In the genomic region with DNA sequence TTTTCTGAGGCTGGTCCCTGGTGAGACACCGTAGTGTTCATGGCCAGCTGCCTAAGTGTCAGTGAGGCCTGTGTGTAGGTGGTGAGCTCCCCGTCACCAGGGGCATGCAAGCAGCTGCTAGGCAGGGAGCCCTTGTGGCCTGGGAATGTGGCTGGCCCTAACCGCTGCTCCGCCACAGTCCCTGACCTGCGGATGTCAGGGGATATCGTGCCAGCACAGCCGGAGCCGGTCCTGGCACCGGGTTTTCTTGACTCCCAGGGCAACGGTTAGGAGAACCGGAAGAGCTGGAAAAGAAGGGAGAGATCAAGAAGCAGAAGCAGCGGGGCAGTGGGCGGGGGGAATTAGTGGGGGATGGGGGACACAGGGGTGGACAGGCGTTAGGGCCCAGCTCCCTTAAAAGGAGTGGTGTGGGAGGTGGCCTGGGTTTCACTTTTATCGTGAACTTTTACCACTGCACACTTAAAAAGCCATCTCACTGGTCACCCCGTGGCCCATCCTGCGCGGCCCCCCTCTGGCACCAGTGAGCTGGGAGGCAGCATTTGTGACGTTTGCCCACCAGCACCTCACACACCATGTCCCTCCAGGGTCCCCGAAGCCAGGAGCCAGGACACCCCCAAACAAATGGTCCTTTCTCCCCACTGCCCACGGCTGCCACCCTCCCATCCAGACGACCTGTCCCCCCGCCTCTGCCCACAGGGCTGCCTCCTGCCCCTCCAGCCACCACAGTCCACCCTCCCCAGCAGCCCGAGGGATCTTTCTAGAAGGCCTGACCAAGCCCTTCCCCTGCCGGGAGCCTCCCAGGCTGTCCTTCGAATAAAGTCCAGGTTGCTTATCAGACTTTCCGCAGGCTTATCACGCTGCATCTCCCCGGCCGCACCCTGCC, we compare ENCODE assay signal across 1 cellular context.
TF ChIP-seq lines count a peak whose summit lies in the region.

No MANE protein-coding gene starts in this region.

TF ChIP-seq in HepG2, 621 proteins besides CTCF, POLR2A, EP300 and RAD21 (continued from another document and continues in another):
- TF ChIP-seq, protein P1, sequence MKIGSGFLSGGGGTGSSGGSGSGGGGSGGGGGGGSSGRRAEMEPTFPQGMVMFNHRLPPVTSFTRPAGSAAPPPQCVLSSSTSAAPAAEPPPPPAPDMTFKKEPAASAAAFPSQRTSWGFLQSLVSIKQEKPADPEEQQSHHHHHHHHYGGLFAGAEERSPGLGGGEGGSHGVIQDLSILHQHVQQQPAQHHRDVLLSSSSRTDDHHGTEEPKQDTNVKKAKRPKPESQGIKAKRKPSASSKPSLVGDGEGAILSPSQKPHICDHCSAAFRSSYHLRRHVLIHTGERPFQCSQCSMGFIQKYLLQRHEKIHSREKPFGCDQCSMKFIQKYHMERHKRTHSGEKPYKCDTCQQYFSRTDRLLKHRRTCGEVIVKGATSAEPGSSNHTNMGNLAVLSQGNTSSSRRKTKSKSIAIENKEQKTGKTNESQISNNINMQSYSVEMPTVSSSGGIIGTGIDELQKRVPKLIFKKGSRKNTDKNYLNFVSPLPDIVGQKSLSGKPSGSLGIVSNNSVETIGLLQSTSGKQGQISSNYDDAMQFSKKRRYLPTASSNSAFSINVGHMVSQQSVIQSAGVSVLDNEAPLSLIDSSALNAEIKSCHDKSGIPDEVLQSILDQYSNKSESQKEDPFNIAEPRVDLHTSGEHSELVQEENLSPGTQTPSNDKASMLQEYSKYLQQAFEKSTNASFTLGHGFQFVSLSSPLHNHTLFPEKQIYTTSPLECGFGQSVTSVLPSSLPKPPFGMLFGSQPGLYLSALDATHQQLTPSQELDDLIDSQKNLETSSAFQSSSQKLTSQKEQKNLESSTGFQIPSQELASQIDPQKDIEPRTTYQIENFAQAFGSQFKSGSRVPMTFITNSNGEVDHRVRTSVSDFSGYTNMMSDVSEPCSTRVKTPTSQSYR (CRISPR knock-in tag; IDR thresholded peaks at IDR 0.05; ENCODE audit: borderline replicate concordance), result peak; percentile 85
- TF ChIP-seq SP5 (CRISPR knock-in tag; IDR thresholded peaks at IDR 0.05; ENCODE audit: borderline replicate concordance, low read depth) (no peak), MZF1 (CRISPR knock-in tag; IDR thresholded peaks at IDR 0.05; ENCODE audit: borderline replicate concordance) (no peak), SIX4 (CRISPR knock-in tag; IDR thresholded peaks at IDR 0.05) (no peak), ETV6 (CRISPR knock-in tag; conservative IDR thresholded peaks at IDR 0.05) (peak; percentile 59; the same call in 1 of the 2 replicates), STAG1 (CRISPR knock-in tag; IDR thresholded peaks at IDR 0.05) (no peak), MEIS1 (CRISPR knock-in tag; IDR thresholded peaks at IDR 0.05; ENCODE audit: borderline replicate concordance) (peak; percentile 77; the same call in 1 of the 2 replicates), ZNF703 (CRISPR knock-in tag; IDR thresholded peaks at IDR 0.05; ENCODE audit: borderline replicate concordance) (no peak), ZNF207 (IDR thresholded peaks at IDR 0.05; ENCODE audit: borderline replicate concordance) (no peak), GMEB2 (CRISPR knock-in tag; IDR thresholded peaks at IDR 0.05; ENCODE audit: low read depth) (no peak), JUND (CRISPR knock-in tag; IDR thresholded peaks at IDR 0.05) (no peak), ETS1 (CRISPR knock-in tag; IDR thresholded peaks at IDR 0.05) (no peak), ZNF841 (CRISPR knock-in tag; IDR thresholded peaks at IDR 0.05; ENCODE audit: borderline replicate concordance) (no peak), NAIF1 (CRISPR knock-in tag; IDR thresholded peaks at IDR 0.05; ENCODE audit: borderline replicate concordance) (no peak), ZNF782 (CRISPR knock-in tag; IDR thresholded peaks at IDR 0.05; ENCODE audit: borderline replicate concordance) (no peak), ARID2 (CRISPR knock-in tag; IDR thresholded peaks at IDR 0.05; ENCODE audit: borderline replicate concordance) (no peak), ZNF879 (CRISPR knock-in tag; IDR thresholded peaks at IDR 0.05) (no peak), ZNF672 (CRISPR knock-in tag; IDR thresholded peaks at IDR 0.05) (no peak), ETV5 (CRISPR knock-in tag; IDR thresholded peaks at IDR 0.05; ENCODE audit: borderline replicate concordance) (peak; percentile 64; the same call in 1 of the 2 replicates), ZNF572 (CRISPR knock-in tag; IDR thresholded peaks at IDR 0.05) (no peak), ZNF484 (CRISPR knock-in tag; IDR thresholded peaks at IDR 0.05; ENCODE audit: borderline replicate concordance, low read depth) (no peak), GZF1 (CRISPR knock-in tag; IDR thresholded peaks at IDR 0.05) (no peak), ZSCAN12 (CRISPR knock-in tag; IDR thresholded peaks at IDR 0.05) (no peak), ZNF557 (CRISPR knock-in tag; IDR thresholded peaks at IDR 0.05) (no peak), AKAP8 (CRISPR knock-in tag; IDR thresholded peaks at IDR 0.05) (no peak), ZNF746 (CRISPR knock-in tag; IDR thresholded peaks at IDR 0.05) (no peak), SYNCRIP (IDR thresholded peaks at IDR 0.05; ENCODE audit: insufficient read depth, low read depth, low read length) (no peak), ZNF513 (CRISPR knock-in tag; conservative IDR thresholded peaks at IDR 0.05) (no peak), ZNF652 (CRISPR knock-in tag; IDR thresholded peaks at IDR 0.05; ENCODE audit: borderline replicate concordance, low read depth) (no peak), PHF20 (CRISPR knock-in tag; IDR thresholded peaks at IDR 0.05) (no peak)
- TF ChIP-seq, protein P2, sequence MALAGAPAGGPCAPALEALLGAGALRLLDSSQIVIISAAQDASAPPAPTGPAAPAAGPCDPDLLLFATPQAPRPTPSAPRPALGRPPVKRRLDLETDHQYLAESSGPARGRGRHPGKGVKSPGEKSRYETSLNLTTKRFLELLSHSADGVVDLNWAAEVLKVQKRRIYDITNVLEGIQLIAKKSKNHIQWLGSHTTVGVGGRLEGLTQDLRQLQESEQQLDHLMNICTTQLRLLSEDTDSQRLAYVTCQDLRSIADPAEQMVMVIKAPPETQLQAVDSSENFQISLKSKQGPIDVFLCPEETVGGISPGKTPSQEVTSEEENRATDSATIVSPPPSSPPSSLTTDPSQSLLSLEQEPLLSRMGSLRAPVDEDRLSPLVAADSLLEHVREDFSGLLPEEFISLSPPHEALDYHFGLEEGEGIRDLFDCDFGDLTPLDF (CRISPR knock-in tag; IDR thresholded peaks at IDR 0.05), result no peak
- TF ChIP-seq, protein P3, sequence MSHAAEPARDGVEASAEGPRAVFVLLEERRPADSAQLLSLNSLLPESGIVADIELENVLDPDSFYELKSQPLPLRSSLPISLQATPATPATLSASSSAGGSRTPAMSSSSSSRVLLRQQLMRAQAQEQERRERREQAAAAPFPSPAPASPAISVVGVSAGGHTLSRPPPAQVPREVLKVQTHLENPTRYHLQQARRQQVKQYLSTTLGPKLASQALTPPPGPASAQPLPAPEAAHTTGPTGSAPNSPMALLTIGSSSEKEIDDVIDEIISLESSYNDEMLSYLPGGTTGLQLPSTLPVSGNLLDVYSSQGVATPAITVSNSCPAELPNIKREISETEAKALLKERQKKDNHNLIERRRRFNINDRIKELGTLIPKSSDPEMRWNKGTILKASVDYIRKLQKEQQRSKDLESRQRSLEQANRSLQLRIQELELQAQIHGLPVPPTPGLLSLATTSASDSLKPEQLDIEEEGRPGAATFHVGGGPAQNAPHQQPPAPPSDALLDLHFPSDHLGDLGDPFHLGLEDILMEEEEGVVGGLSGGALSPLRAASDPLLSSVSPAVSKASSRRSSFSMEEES (CRISPR knock-in tag; IDR thresholded peaks at IDR 0.05), result 0 out of 2 replicates have a peak, but pooled peaks have one; percentile 14
- TF ChIP-seq, protein P4, sequence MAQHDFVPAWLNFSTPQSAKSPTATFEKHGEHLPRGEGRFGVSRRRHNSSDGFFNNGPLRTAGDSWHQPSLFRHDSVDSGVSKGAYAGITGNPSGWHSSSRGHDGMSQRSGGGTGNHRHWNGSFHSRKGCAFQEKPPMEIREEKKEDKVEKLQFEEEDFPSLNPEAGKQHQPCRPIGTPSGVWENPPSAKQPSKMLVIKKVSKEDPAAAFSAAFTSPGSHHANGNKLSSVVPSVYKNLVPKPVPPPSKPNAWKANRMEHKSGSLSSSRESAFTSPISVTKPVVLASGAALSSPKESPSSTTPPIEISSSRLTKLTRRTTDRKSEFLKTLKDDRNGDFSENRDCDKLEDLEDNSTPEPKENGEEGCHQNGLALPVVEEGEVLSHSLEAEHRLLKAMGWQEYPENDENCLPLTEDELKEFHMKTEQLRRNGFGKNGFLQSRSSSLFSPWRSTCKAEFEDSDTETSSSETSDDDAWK (CRISPR knock-in tag; IDR thresholded peaks at IDR 0.05), result no peak
- TF ChIP-seq, protein P5, sequence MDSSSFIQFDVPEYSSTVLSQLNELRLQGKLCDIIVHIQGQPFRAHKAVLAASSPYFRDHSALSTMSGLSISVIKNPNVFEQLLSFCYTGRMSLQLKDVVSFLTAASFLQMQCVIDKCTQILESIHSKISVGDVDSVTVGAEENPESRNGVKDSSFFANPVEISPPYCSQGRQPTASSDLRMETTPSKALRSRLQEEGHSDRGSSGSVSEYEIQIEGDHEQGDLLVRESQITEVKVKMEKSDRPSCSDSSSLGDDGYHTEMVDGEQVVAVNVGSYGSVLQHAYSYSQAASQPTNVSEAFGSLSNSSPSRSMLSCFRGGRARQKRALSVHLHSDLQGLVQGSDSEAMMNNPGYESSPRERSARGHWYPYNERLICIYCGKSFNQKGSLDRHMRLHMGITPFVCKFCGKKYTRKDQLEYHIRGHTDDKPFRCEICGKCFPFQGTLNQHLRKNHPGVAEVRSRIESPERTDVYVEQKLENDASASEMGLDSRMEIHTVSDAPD (CRISPR knock-in tag; IDR thresholded peaks at IDR 0.05), result no peak
